17 cellular contexts compared by ENCODE assay signal in the genomic region with DNA sequence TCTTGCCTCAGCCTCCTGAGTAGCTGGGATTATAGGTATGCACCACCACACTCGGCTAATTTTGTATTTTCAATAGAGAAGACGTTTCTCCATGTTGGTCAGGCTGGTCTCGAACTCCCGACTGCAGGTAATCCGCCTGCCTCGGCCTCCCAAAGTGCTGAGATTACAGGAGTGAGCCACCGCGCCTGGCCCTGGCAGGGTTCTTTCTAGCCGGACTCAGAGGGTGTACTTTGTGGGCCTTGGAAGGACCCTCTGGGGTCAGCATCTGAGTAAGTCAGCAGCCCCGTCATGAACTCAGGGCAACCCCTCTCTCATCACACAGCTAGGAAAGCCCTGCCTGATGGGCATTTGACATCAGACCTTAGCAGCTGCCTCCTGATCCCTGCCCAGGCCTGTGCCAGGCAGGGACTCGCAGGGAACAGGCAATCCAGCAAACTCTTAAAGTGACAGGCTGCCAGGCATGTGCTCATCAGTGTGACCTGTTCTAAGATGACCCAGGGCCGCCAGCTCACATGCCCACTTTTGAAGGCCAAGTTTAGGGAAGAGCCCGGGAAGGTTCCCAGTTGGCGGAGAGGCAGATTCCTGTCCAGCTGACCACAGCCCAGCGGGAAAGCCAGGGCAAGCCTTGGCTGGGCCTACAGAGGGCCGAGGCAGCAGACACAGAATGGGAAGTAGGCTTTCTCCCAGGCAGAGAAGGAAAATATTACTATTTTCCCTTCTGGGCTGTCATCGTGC.
A peak's percentile ranks its signal among the peaks of the same experiment; 100 is the strongest.
DNase-seq lines count a peak whose midpoint lies in the region; ATAC-seq and TF ChIP-seq lines count a peak whose summit lies in the region.
"Had no signal": no experiment of that assay in that cellular context is flagged by ENCODE, and none has a peak within 500 bp of the region (broad histone marks: within the 10 kb centered on the region; RNA-seq: fewer than 3 reads in every experiment).

No MANE protein-coding gene starts in this region.

- no peaks in the 10 kb centered on the region for H3K4me1 Mint-ChIP-seq in CD8-positive, alpha-beta memory T cell

- CTCF ChIA-PET in CD8-positive, alpha-beta memory T cell (lab: Charles Lee): no interaction called here

- DNase-seq in G401 (ENCODE audit: low spot score) (peak; percentile 88), cerebellum (ENCODE audit: low spot score) (peak; percentile 74), hypothalamus (lab: John Stamatoyannopoulos, UW) (peak in 31 of 51 donors; percentile 10 to 72 (median 41)), sciatic nerve (ENCODE audit: low spot score) (peak; percentile 35), GM19238 (ENCODE audit: insufficient read length, low spot score) (no peak), body of pancreas (no peak)
- DNase-seq in effector memory CD4-positive, alpha-beta T cell: no peak
- DNase-seq in CD8-positive, alpha-beta memory T cell: no peak
- DNase-seq: activated T-cell treated with anti-CD3 and anti-CD28 coated beads, Interleukin-2, amount 50 U/mL, for 24 hours; AML-193; DMS79 treated with DMSO at 0.1 percent for 48 hours; HFFc6; NCI-H146; small intestine; stimulated activated naive CD4-positive, alpha-beta T cell had no signal

- H3K9me3 Mint-ChIP-seq in CD8-positive, alpha-beta memory T cell: no peaks in the 10 kb centered on the region
- H3K9me3 Mint-ChIP-seq: activated T-cell treated with anti-CD3 and anti-CD28 coated beads, Interleukin-2, amount 50 U/mL, for 24 hours; HFFc6; neural crest cell had no signal

- no peaks in the 10 kb centered on the region for H3K27me3 ChIP-seq in body of pancreas
- H3K27me3 ChIP-seq in effector memory CD4-positive, alpha-beta T cell (replicated peaks; ENCODE audit: control insufficient read depth, insufficient read depth, low read length, poor library complexity, severe bottlenecking): no peaks in the 10 kb centered on the region
- no peaks in the 10 kb centered on the region for H3K27me3 ChIP-seq in CD8-positive, alpha-beta memory T cell (ENCODE audit: insufficient read depth, low read length, poor library complexity, severe bottlenecking)

- no peaks in the 10 kb centered on the region for H3K36me3 Mint-ChIP-seq in CD8-positive, alpha-beta memory T cell

- no peak for TF ChIP-seq POLR2A in body of pancreas (IDR thresholded peaks at IDR 0.05)

- intact Hi-C loops in sciatic nerve (cut with DNase I): no loop called here
- intact Hi-C loops in body of pancreas (cut with DNase I): no loop called here

- no peaks in the 10 kb centered on the region for H3K9me3 ChIP-seq in body of pancreas
- no peaks in the 10 kb centered on the region for H3K9me3 ChIP-seq in effector memory CD4-positive, alpha-beta T cell (ENCODE audit: control insufficient read depth, low read length)
- no peaks in the 10 kb centered on the region for H3K9me3 ChIP-seq in CD8-positive, alpha-beta memory T cell (ENCODE audit: low read length)

- no peak overlapping the region for H3K27ac Mint-ChIP-seq in CD8-positive, alpha-beta memory T cell
- H3K27ac Mint-ChIP-seq: activated T-cell treated with anti-CD3 and anti-CD28 coated beads, Interleukin-2, amount 50 U/mL, for 24 hours; HFFc6 had no signal

- no peaks in the 10 kb centered on the region for H3K36me3 ChIP-seq in body of pancreas (replicated peaks in 1 of 2; ENCODE audit: insufficient read depth in 1 of 2, low read depth in 2 of 2)
- no peaks in the 10 kb centered on the region for H3K36me3 ChIP-seq in effector memory CD4-positive, alpha-beta T cell (ENCODE audit: control insufficient read depth, insufficient read depth, low read length)
- no peaks in the 10 kb centered on the region for H3K36me3 ChIP-seq in CD8-positive, alpha-beta memory T cell (ENCODE audit: insufficient read depth, low read length)

- in situ Hi-C loops in G401 (cut with HindIII; ENCODE audit: low sequenced_read_pairs): no loop called here

- H3K4me3 ChIP-seq in body of pancreas: no peak overlapping the region
- no peak overlapping the region for H3K4me3 ChIP-seq in effector memory CD4-positive, alpha-beta T cell (ENCODE audit: insufficient read depth, low read depth, low read length, poor library complexity, severe bottlenecking)
- no peak overlapping the region for H3K4me3 ChIP-seq in CD8-positive, alpha-beta memory T cell (ENCODE audit: low read length)

- H3K4me1 ChIP-seq in body of pancreas: no peaks in the 10 kb centered on the region
- no peaks in the 10 kb centered on the region for H3K4me1 ChIP-seq in effector memory CD4-positive, alpha-beta T cell (ENCODE audit: control insufficient read depth, insufficient read depth, low read length, poor library complexity, severe bottlenecking)
- no peaks in the 10 kb centered on the region for H3K4me1 ChIP-seq in CD8-positive, alpha-beta memory T cell (ENCODE audit: insufficient read depth, low read length)

- peaks cover 0 to 3% of the 10 kb centered on the region in 2 donors for H3K27me3 Mint-ChIP-seq in CD8-positive, alpha-beta memory T cell
- H3K27me3 Mint-ChIP-seq: activated T-cell treated with anti-CD3 and anti-CD28 coated beads, Interleukin-2, amount 50 U/mL, for 24 hours had no signal

- TF ChIP-seq CTCF in body of pancreas (IDR thresholded peaks at IDR 0.05): no peak

- no peak overlapping the region for H3K4me3 Mint-ChIP-seq in CD8-positive, alpha-beta memory T cell
- H3K4me3 Mint-ChIP-seq: activated T-cell treated with anti-CD3 and anti-CD28 coated beads, Interleukin-2, amount 50 U/mL, for 24 hours; HFFc6; neural crest cell had no signal

- POLR2A ChIA-PET in CD8-positive, alpha-beta memory T cell (lab: Charles Lee): no interaction called here

- 77 to 86% methylated on average over 10 to 17 of the region's 17 CpGs for WGBS in body of pancreas, 2 donors

- ATAC-seq in sciatic nerve (no peak), body of pancreas (no peak)

- no peak overlapping the region for H3K27ac ChIP-seq in body of pancreas
- H3K27ac ChIP-seq in effector memory CD4-positive, alpha-beta T cell (ENCODE audit: insufficient read depth, low read length, poor library complexity, severe bottlenecking): no peak overlapping the region
- H3K27ac ChIP-seq in CD8-positive, alpha-beta memory T cell (ENCODE audit: low read depth, low read length): no peak overlapping the region
- H3K27ac ChIP-seq: epithelial cell of prostate had no signal

Comparison
In these comparisons a context has a peak if more than half of its experiments do, and no peak if none do; other contexts are left out.
1. DNase-seq: peak in G401 (single experiment), cerebellum (single experiment), hypothalamus (31 of 51) and sciatic nerve (single experiment); none in GM19238 (single experiment), body of pancreas (0 of 4), effector memory CD4-positive, alpha-beta T cell (0 of 3) and CD8-positive, alpha-beta memory T cell (0 of 5).